In genomic region chr10:29932991-29933390, GRCh38 we compare ENCODE assay signal across 20 cellular contexts.
"Had no signal": no experiment of that assay in that cellular context is flagged by ENCODE, and none has a peak within 500 bp of the region (broad histone marks: within the 10 kb centered on the region; RNA-seq: fewer than 3 reads in every experiment).

No MANE protein-coding gene starts in this region.

- H3K9me3 ChIP-seq: mucosa of descending colon, sigmoid colon, testis, transverse colon had no signal

- DNase-seq: cortex of kidney; dorsolateral prefrontal cortex; effector CD8-positive, alpha-beta T cell; head of caudate nucleus; mucosa of descending colon; naive thymus-derived CD8-positive, alpha-beta T cell; posterior cingulate gyrus; sigmoid colon; stimulated activated CD4-positive, alpha-beta T cell treated with anti-CD3 and anti-CD28 coated beads, Interleukin-2, amount 100 ng/mL, for 24 hours; stimulated activated CD4-positive, alpha-beta T cell treated with anti-CD3 and anti-CD28 coated beads, Interleukin-4, amount 100 ng/mL, for 4 hours; stimulated activated naive B cell treated with anti-CD40 and anti-IgM and Interleukin-4, amounts not matched to agents 10 μg/mL and 1 μg/mL and 100 μg/mL, for 72 hours; stimulated activated naive CD8-positive, alpha-beta T cell treated with anti-CD3 and anti-CD28 coated beads, Interleukin-15, amount 100 ng/mL, for 72 hours; testis; transverse colon had no signal

- H3K27ac Mint-ChIP-seq: naive thymus-derived CD8-positive, alpha-beta T cell; stimulated activated naive B cell treated with anti-CD40 and anti-IgM and Interleukin-4, amounts not matched to agents 10 μg/mL and 1 μg/mL and 100 μg/mL, for 72 hours; stimulated activated naive CD8-positive, alpha-beta T cell treated with anti-CD3 and anti-CD28 coated beads, Interleukin-15, amount 100 ng/mL, for 72 hours had no signal

- H3K27ac ChIP-seq: dorsolateral prefrontal cortex, foreskin keratinocyte, hepatocyte, right atrium auricular region, sigmoid colon, skin epidermis, transverse colon had no signal

- H3K36me3 Mint-ChIP-seq: stimulated activated naive B cell treated with anti-CD40 and anti-IgM and Interleukin-4, amounts not matched to agents 10 μg/mL and 1 μg/mL and 100 μg/mL, for 72 hours had no signal

- H3K79me2 ChIP-seq: hepatocyte had no signal

- H3K4me1 Mint-ChIP-seq: naive thymus-derived CD8-positive, alpha-beta T cell; neural crest cell; stimulated activated naive B cell treated with anti-CD40 and anti-IgM and Interleukin-4, amounts not matched to agents 10 μg/mL and 1 μg/mL and 100 μg/mL, for 72 hours; stimulated activated naive CD8-positive, alpha-beta T cell treated with anti-CD3 and anti-CD28 coated beads, Interleukin-15, amount 100 ng/mL, for 72 hours had no signal

- H3K4me3 ChIP-seq: dorsolateral prefrontal cortex, hepatocyte, mucosa of descending colon, right atrium auricular region, sigmoid colon, skin epidermis, testis, transverse colon had no signal

- H3K36me3 ChIP-seq: right atrium auricular region, sigmoid colon, transverse colon had no signal

- H3K4me3 Mint-ChIP-seq: naive thymus-derived CD8-positive, alpha-beta T cell; neural crest cell; stimulated activated naive B cell treated with anti-CD40 and anti-IgM and Interleukin-4, amounts not matched to agents 10 μg/mL and 1 μg/mL and 100 μg/mL, for 72 hours; stimulated activated naive CD8-positive, alpha-beta T cell treated with anti-CD3 and anti-CD28 coated beads, Interleukin-15, amount 100 ng/mL, for 72 hours had no signal

- H3K4me1 ChIP-seq: foreskin keratinocyte, right atrium auricular region, sigmoid colon, testis, transverse colon had no signal

- H2AFZ ChIP-seq: hepatocyte had no signal

- ATAC-seq: foreskin keratinocyte; left lobe of liver; mucosa of descending colon; naive thymus-derived CD8-positive, alpha-beta T cell; stimulated activated naive B cell treated with anti-CD40 and anti-IgM and Interleukin-4, amounts not matched to agents 10 μg/mL and 1 μg/mL and 100 μg/mL, for 72 hours; stimulated activated naive CD8-positive, alpha-beta T cell treated with anti-CD3 and anti-CD28 coated beads, Interleukin-15, amount 100 ng/mL, for 72 hours had no signal

- H3K27me3 ChIP-seq: foreskin keratinocyte, hepatocyte, right atrium auricular region, sigmoid colon, testis, transverse colon had no signal

- H3K4me2 ChIP-seq: hepatocyte had no signal
